In genomic region chr7:154699421-154699820, GRCh38 we compare ENCODE assay signal across 11 cellular contexts.
"Had no signal": no experiment of that assay in that cellular context is flagged by ENCODE, and none has a peak within 500 bp of the region (broad histone marks: within the 10 kb centered on the region; RNA-seq: fewer than 3 reads in every experiment).

No MANE protein-coding gene starts in this region.

- DNase-seq: activated CD4-positive, alpha-beta memory T cell treated with anti-CD3 and anti-CD28 coated beads for 36 hours; activated CD4-positive, CD25-positive, alpha-beta regulatory T cell; activated effector memory CD4-positive, alpha-beta T cell treated with Interleukin-2 at 50 U/mL for 16 hours; hippocampal formation; naive thymus-derived CD4-positive, alpha-beta T cell; posterior cingulate gyrus; right cardiac atrium; small intestine; T-helper 2 cell had no signal

- ATAC-seq: naive thymus-derived CD4-positive, alpha-beta T cell; right cardiac atrium had no signal

- H3K4me3 ChIP-seq: dorsolateral prefrontal cortex, lung had no signal

- H3K27me3 ChIP-seq: dorsolateral prefrontal cortex had no signal
